Comparison of ENCODE assay signal across 1 cellular context in the genomic region with DNA sequence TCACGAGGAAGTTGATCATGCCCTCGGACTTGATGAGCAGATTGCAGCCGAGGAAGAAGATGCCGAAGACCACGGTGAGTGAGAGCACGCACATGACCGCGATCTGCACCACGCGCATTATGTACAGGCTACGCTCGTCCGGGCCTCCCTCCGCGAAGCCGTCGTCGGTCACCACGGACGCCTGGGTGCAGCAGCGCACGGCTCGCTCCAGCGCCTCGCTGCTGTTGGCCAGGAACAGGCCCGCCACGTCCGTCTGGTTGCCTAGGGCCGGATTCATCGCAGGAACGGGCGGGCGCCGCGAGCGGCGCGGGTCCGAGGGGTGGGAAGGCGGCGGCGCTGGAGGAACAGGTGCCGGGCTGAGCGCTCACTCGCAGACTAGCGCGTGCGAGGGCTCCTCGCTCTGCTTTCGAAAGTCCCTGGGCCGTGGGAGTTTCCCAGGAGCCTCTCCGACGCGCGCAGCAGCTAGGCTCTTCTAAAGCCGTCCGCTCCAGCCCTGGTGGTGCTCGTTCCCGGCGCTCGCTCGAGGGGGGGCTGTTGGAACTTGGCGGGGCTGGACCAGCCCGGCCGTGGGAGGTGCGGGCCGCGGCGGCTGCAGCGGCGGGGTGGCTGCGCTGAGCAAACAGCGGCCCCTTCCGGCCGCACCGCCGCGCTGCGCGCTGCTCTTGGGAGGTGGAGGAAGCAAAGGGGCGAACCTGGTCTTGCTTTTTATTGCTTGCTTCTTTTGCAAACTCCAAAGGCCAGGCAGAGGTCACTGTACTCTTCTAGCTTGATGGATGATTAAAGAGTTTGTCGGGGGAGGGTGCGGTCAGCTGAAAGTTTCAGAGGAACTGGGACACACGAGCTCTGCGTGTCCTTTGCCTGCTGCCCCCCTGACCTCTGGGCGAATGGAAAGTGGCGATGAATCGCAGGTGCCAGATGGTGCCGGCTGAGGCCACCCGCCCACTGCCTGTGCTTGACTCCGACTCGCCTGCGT.
TF ChIP-seq lines count a peak whose summit lies in the region.

RPRM (minus strand) TSS at position 474 of the 973 bp plus-strand sequence; CDS start at position 277, 197 bp downstream.

TF ChIP-seq in HEK293, 187 proteins besides CTCF, POLR2A, EP300 and RAD21 (continued from another document and continues in another):
- TF ChIP-seq, protein P1, sequence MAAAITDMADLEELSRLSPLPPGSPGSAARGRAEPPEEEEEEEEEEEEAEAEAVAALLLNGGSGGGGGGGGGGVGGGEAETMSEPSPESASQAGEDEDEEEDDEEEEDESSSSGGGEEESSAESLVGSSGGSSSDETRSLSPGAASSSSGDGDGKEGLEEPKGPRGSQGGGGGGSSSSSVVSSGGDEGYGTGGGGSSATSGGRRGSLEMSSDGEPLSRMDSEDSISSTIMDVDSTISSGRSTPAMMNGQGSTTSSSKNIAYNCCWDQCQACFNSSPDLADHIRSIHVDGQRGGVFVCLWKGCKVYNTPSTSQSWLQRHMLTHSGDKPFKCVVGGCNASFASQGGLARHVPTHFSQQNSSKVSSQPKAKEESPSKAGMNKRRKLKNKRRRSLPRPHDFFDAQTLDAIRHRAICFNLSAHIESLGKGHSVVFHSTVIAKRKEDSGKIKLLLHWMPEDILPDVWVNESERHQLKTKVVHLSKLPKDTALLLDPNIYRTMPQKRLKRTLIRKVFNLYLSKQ (tag by site-specific recombination; IDR thresholded peaks at IDR 0.05; ENCODE audit: borderline replicate concordance), result no peak
- 0 out of 2 replicates have a peak, but pooled peaks have one; percentile 62 for TF ChIP-seq ZNF184 (tag by site-specific recombination; IDR thresholded peaks at IDR 0.05)
- TF ChIP-seq IKZF3 (tag by site-specific recombination; IDR thresholded peaks at IDR 0.05), result peak; percentile 75
- TF ChIP-seq INSM2 (tag by site-specific recombination; IDR thresholded peaks at IDR 0.05), result no peak
- TF ChIP-seq ZNF549 (tag by site-specific recombination; IDR thresholded peaks at IDR 0.05), result no peak
- no peak for TF ChIP-seq ZNF10 (tag by site-specific recombination; IDR thresholded peaks at IDR 0.05)
- TF ChIP-seq ZNF76 (tag by site-specific recombination; IDR thresholded peaks at IDR 0.05; ENCODE audit: borderline replicate concordance, low read depth), result peak; percentile 82
- TF ChIP-seq ZBTB26 (tag by site-specific recombination; optimal IDR thresholded peaks at IDR 0.05), result peak; percentile 96
- TF ChIP-seq BCL11A (tag by site-specific recombination; IDR thresholded peaks at IDR 0.05; ENCODE audit: low read depth), result no peak
- no peak for TF ChIP-seq ZFP3 (tag by site-specific recombination; IDR thresholded peaks at IDR 0.05; ENCODE audit: low read depth)
- TF ChIP-seq ZNF214 (tag by site-specific recombination; IDR thresholded peaks at IDR 0.05; ENCODE audit: borderline replicate concordance), result no peak
- peak; percentile 76; the same call in 1 of the 2 replicates for TF ChIP-seq GLIS1 (tag by site-specific recombination; IDR thresholded peaks at IDR 0.05)
- no peak for TF ChIP-seq ZNF423 (tag by site-specific recombination; IDR thresholded peaks at IDR 0.05)
- TF ChIP-seq ZFP37 (tag by site-specific recombination; IDR thresholded peaks at IDR 0.05), result no peak
- TF ChIP-seq, protein P2, sequence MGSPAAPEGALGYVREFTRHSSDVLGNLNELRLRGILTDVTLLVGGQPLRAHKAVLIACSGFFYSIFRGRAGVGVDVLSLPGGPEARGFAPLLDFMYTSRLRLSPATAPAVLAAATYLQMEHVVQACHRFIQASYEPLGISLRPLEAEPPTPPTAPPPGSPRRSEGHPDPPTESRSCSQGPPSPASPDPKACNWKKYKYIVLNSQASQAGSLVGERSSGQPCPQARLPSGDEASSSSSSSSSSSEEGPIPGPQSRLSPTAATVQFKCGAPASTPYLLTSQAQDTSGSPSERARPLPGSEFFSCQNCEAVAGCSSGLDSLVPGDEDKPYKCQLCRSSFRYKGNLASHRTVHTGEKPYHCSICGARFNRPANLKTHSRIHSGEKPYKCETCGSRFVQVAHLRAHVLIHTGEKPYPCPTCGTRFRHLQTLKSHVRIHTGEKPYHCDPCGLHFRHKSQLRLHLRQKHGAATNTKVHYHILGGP (tag by site-specific recombination; IDR thresholded peaks at IDR 0.05), result no peak
- TF ChIP-seq ZNF449 (tag by site-specific recombination; IDR thresholded peaks at IDR 0.05), result peak; percentile 27; the same call in 1 of the 2 replicates
- no peak for TF ChIP-seq ZNF571 (tag by site-specific recombination; IDR thresholded peaks at IDR 0.05)
- no peak for TF ChIP-seq SALL2 (tag by site-specific recombination; IDR thresholded peaks at IDR 0.05; ENCODE audit: borderline replicate concordance)
- TF ChIP-seq ZNF48 (tag by site-specific recombination; IDR thresholded peaks at IDR 0.05), result no peak
- TF ChIP-seq PRDM6 (tag by site-specific recombination; IDR thresholded peaks at IDR 0.05), result 0 out of 2 replicates have a peak, but pooled peaks have one; percentile 8
- TF ChIP-seq, protein P3, sequence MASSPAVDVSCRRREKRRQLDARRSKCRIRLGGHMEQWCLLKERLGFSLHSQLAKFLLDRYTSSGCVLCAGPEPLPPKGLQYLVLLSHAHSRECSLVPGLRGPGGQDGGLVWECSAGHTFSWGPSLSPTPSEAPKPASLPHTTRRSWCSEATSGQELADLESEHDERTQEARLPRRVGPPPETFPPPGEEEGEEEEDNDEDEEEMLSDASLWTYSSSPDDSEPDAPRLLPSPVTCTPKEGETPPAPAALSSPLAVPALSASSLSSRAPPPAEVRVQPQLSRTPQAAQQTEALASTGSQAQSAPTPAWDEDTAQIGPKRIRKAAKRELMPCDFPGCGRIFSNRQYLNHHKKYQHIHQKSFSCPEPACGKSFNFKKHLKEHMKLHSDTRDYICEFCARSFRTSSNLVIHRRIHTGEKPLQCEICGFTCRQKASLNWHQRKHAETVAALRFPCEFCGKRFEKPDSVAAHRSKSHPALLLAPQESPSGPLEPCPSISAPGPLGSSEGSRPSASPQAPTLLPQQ (tag by site-specific recombination; IDR thresholded peaks at IDR 0.05), result 0 out of 2 replicates have a peak, but pooled peaks have one; percentile 30
- TF ChIP-seq ZNF777 (tag by site-specific recombination; IDR thresholded peaks at IDR 0.05; ENCODE audit: borderline replicate concordance), result peak; percentile 84
- TF ChIP-seq ZNF174 (tag by site-specific recombination; IDR thresholded peaks at IDR 0.05), result no peak
- no peak; the same call in 1 of the 2 replicates for TF ChIP-seq ZNF121 (tag by site-specific recombination; IDR thresholded peaks at IDR 0.05)
- TF ChIP-seq, protein P4, sequence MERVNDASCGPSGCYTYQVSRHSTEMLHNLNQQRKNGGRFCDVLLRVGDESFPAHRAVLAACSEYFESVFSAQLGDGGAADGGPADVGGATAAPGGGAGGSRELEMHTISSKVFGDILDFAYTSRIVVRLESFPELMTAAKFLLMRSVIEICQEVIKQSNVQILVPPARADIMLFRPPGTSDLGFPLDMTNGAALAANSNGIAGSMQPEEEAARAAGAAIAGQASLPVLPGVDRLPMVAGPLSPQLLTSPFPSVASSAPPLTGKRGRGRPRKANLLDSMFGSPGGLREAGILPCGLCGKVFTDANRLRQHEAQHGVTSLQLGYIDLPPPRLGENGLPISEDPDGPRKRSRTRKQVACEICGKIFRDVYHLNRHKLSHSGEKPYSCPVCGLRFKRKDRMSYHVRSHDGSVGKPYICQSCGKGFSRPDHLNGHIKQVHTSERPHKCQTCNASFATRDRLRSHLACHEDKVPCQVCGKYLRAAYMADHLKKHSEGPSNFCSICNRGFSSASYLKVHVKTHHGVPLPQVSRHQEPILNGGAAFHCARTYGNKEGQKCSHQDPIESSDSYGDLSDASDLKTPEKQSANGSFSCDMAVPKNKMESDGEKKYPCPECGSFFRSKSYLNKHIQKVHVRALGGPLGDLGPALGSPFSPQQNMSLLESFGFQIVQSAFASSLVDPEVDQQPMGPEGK (tag by site-specific recombination; IDR thresholded peaks at IDR 0.05), result peak; percentile 77
- TF ChIP-seq ZBTB20 (tag by site-specific recombination; IDR thresholded peaks at IDR 0.05), result peak; percentile 82
- no peak for TF ChIP-seq ZNF221 (tag by site-specific recombination; IDR thresholded peaks at IDR 0.05; ENCODE audit: borderline replicate concordance)
- TF ChIP-seq ZNF677 (tag by site-specific recombination; IDR thresholded peaks at IDR 0.05), result no peak
- TF ChIP-seq ZNF600 (tag by site-specific recombination; IDR thresholded peaks at IDR 0.05), result peak; percentile 30; the same call in 1 of the 2 replicates
- TF ChIP-seq ZNF341 (tag by site-specific recombination; IDR thresholded peaks at IDR 0.05; ENCODE audit: low read depth), result peak; percentile 95
- no peak for TF ChIP-seq ZNF707 (tag by site-specific recombination; IDR thresholded peaks at IDR 0.05)
- TF ChIP-seq, protein P5, sequence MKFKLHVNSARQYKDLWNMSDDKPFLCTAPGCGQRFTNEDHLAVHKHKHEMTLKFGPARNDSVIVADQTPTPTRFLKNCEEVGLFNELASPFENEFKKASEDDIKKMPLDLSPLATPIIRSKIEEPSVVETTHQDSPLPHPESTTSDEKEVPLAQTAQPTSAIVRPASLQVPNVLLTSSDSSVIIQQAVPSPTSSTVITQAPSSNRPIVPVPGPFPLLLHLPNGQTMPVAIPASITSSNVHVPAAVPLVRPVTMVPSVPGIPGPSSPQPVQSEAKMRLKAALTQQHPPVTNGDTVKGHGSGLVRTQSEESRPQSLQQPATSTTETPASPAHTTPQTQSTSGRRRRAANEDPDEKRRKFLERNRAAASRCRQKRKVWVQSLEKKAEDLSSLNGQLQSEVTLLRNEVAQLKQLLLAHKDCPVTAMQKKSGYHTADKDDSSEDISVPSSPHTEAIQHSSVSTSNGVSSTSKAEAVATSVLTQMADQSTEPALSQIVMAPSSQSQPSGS (tag by site-specific recombination; IDR thresholded peaks at IDR 0.05; ENCODE audit: low read depth), result no peak
- TF ChIP-seq ZNF24 (tag by site-specific recombination; IDR thresholded peaks at IDR 0.05), result no peak
- TF ChIP-seq, protein P6, sequence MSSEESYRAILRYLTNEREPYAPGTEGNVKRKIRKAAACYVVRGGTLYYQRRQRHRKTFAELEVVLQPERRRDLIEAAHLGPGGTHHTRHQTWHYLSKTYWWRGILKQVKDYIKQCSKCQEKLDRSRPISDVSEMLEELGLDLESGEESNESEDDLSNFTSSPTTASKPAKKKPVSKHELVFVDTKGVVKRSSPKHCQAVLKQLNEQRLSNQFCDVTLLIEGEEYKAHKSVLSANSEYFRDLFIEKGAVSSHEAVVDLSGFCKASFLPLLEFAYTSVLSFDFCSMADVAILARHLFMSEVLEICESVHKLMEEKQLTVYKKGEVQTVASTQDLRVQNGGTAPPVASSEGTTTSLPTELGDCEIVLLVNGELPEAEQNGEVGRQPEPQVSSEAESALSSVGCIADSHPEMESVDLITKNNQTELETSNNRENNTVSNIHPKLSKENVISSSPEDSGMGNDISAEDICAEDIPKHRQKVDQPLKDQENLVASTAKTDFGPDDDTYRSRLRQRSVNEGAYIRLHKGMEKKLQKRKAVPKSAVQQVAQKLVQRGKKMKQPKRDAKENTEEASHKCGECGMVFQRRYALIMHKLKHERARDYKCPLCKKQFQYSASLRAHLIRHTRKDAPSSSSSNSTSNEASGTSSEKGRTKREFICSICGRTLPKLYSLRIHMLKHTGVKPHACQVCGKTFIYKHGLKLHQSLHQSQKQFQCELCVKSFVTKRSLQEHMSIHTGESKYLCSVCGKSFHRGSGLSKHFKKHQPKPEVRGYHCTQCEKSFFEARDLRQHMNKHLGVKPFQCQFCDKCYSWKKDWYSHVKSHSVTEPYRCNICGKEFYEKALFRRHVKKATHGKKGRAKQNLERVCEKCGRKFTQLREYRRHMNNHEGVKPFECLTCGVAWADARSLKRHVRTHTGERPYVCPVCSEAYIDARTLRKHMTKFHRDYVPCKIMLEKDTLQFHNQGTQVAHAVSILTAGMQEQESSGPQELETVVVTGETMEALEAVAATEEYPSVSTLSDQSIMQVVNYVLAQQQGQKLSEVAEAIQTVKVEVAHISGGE (tag by site-specific recombination; conservative IDR thresholded peaks at IDR 0.05; ENCODE audit: low read depth), result no peak
- TF ChIP-seq ZNF585B (tag by site-specific recombination; IDR thresholded peaks at IDR 0.05), result no peak
- no peak for TF ChIP-seq ZNF555 (tag by site-specific recombination; conservative IDR thresholded peaks at IDR 0.05)
- no peak for TF ChIP-seq KLF1 (tag by site-specific recombination; IDR thresholded peaks at IDR 0.05)
